In genomic region chr6:30002871-30003270, GRCh38 we compare ENCODE assay signal across 17 cellular contexts. TPM values are rescaled to one million over a fixed set of nuclear protein-coding genes. Genes with fewer than 3 reads are reported as not detected.
DNase-seq lines count a peak whose midpoint lies in the region; ATAC-seq and TF ChIP-seq lines count a peak whose summit lies in the region.
"Had no signal": no experiment of that assay in that cellular context is flagged by ENCODE, and none has a peak within 500 bp of the region (broad histone marks: within the 10 kb centered on the region; RNA-seq: fewer than 3 reads in every experiment).

No MANE protein-coding gene starts in this region.

- ATAC-seq in left lung (no peak), GM21367 (IDR thresholded peaks at IDR 0.05; ENCODE audit: unreplicated experiment) (no peak)
- ATAC-seq: gastroesophageal sphincter had no signal

- H3K4me3 ChIP-seq in fibroblast of the aortic adventitia (ENCODE audit: low read depth, low read length) (no peak overlapping the region), left lung (no peak overlapping the region)
- H3K4me3 ChIP-seq: gastroesophageal sphincter, spleen, vagina had no signal

- no peaks in the 10 kb centered on the region for H3K9me3 ChIP-seq in left lung
- H3K9me3 ChIP-seq: gastroesophageal sphincter, spleen, vagina had no signal

- peaks cover 7 to 21% of the 10 kb centered on the region in 2 donors for H3K4me1 ChIP-seq in left lung

- H3K27ac ChIP-seq in left lung, result no peak overlapping the region
- H3K27ac ChIP-seq: gastroesophageal sphincter, spleen, vagina had no signal

- peak; percentile 67 for DNase-seq in AG08395 (ENCODE audit: low spot score)
- DNase-seq in HCEC 1CT, result peak; percentile 65
- DNase-seq in amniotic epithelial cell (ENCODE audit: low read depth), result peak; percentile 19
- DNase-seq in fibroblast of the aortic adventitia (ENCODE audit: low read depth), result peak; percentile 44
- DNase-seq in posterior vena cava (ENCODE audit: low spot score), result no peak
- DNase-seq in left lung, result no peak
- no peak for DNase-seq in NCI-H1048 (lab: John Stamatoyannopoulos, UW)
- DNase-seq: activated CD4-positive, alpha-beta T cell treated with anti-CD3 and anti-CD28 coated beads for 48 hours; CD4-positive, alpha-beta T cell; endodermal cell; NCI-H2029; NCI-H446; spleen; stimulated activated CD4-positive, alpha-beta T cell treated with anti-CD3 and anti-CD28 coated beads, Interleukin-4, amount 100 ng/mL, for 4 hours had no signal

- no peak for TF ChIP-seq CTCF in fibroblast of the aortic adventitia (IDR thresholded peaks at IDR 0.05; ENCODE audit: insufficient read depth, low read length)
- no peak for TF ChIP-seq CTCF in left lung (IDR thresholded peaks at IDR 0.05)

- intact Hi-C loops in posterior vena cava (cut with DNase I), result no loop called here
- intact Hi-C loops in left lung (cut with DNase I), result loop anchor here in 1 of 2 donors (10.0 kb wide), 1 partner anchor 148 kb away; no protein-coding TSS in a partner anchor

- H3K27me3 ChIP-seq in left lung, result peaks cover 0 to 31% of the 10 kb centered on the region in 2 donors
- H3K27me3 ChIP-seq: vagina had no signal

- H3K36me3 ChIP-seq in left lung, result no peaks in the 10 kb centered on the region
- H3K36me3 ChIP-seq: gastroesophageal sphincter, spleen, vagina had no signal

RNA-seq across cellular contexts. Expression of gene POLR1H, which starts 58.2 kb away (rescaled TPM):
- total RNA-seq in fibroblast of the aortic adventitia (ENCODE audit: low replicate concordance), result 11.0 and 18.3 TPM in 2 replicates
- total RNA-seq in posterior vena cava, result 10 to 100 TPM; 15.5 to 17.0 TPM
- 10 to 100 TPM; 21.3 to 24.7 TPM for total RNA-seq in left lung

Comparison
In these comparisons a context has a peak if more than half of its experiments do, and no peak if none do; other contexts are left out.
1. DNase-seq: peak in AG08395 (single experiment), HCEC 1CT (single experiment), amniotic epithelial cell (single experiment) and fibroblast of the aortic adventitia (single experiment); none in posterior vena cava (single experiment), left lung (0 of 2) and NCI-H1048 (single experiment).